ENCODE assay signal across 16 cellular contexts in genomic region chr12:132787877-132788276, GRCh38.
"Had no signal": no experiment of that assay in that cellular context is flagged by ENCODE, and none has a peak within 500 bp of the region (broad histone marks: within the 10 kb centered on the region; RNA-seq: fewer than 3 reads in every experiment).

No MANE protein-coding gene starts in this region.

- H3K9me3 ChIP-seq: lower lobe of right lung, ovary, sigmoid colon, spleen, thyroid gland, uterus had no signal

- DNase-seq: activated CD4-positive, alpha-beta T cell treated with anti-CD3 and anti-CD28 coated beads, Interleukin-2, amount 50 U/mL, for 48 hours; activated CD8-positive, alpha-beta memory T cell treated with anti-CD3 and anti-CD28 coated beads, Interleukin-2, amount 50 U/mL, for 4 hours; activated gamma-delta T cell treated with Interleukin-2 at 50 U/mL for 16 hours; aorta; dorsolateral prefrontal cortex; left colon; lower lobe of right lung; ovary; sigmoid colon; spleen; T-cell; T1000; thyroid gland; uterus had no signal

- H3K4me1 ChIP-seq: lower lobe of right lung, sigmoid colon, spleen, thyroid gland, uterus had no signal

- H3K36me3 ChIP-seq: ovary, uterus had no signal

- H3K4me3 Mint-ChIP-seq: mesothelial cell of epicardium, T-cell had no signal

- H3K27ac ChIP-seq: lower lobe of right lung, ovary, sigmoid colon, spleen, thyroid gland, uterus, VCaP had no signal

- H3K4me1 Mint-ChIP-seq: mesothelial cell of epicardium had no signal

- H3K27me3 Mint-ChIP-seq: T-cell had no signal

- H3K4me3 ChIP-seq: dorsolateral prefrontal cortex, lower lobe of right lung, ovary, sigmoid colon, spleen, thyroid gland, uterus had no signal

- ATAC-seq: left colon, lower lobe of right lung, T-cell had no signal

- H3K9me3 Mint-ChIP-seq: mesothelial cell of epicardium, T-cell had no signal

- H3K27ac Mint-ChIP-seq: mesothelial cell of epicardium had no signal

- H3K27me3 ChIP-seq: dorsolateral prefrontal cortex, ovary, sigmoid colon, spleen, thyroid gland, uterus had no signal
